Comparison of ENCODE assay signal across 1 cellular context in the genomic region with DNA sequence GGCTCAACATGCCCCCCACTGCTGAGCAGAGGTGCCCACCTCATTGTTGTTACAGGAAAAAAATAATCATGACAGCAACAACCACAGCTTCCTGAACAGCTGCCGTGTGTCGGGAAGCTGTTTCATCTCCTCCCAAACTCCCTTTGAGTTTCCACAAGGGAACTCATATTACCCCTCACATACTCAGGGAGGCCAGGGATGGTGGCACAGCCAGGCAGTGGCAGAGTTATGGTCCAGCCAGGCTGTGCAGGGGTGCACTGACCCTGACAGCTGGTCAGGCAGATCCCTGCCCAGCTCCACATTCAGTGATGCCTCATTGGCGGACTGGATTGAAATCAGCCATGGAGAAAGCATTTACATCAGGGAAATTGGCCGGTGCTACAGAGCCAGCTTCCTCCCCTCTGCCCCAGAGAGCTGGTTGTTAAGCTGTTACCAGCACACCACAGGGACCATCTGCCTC.
TF ChIP-seq lines count a peak whose summit lies in the region.

No MANE protein-coding gene starts in this region.

TF ChIP-seq in WTC11, 78 proteins besides CTCF, POLR2A, EP300 and RAD21 (continued from another document):
- TF ChIP-seq, protein P1, sequence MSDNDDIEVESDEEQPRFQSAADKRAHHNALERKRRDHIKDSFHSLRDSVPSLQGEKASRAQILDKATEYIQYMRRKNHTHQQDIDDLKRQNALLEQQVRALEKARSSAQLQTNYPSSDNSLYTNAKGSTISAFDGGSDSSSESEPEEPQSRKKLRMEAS (CRISPR knock-in tag; IDR thresholded peaks at IDR 0.05): no peak
- no peak for TF ChIP-seq NFATC4 (CRISPR knock-in tag; IDR thresholded peaks at IDR 0.05)
- no peak for TF ChIP-seq FOXP1 (CRISPR knock-in tag; IDR thresholded peaks at IDR 0.05; ENCODE audit: borderline replicate concordance)
- TF ChIP-seq NR3C1 (CRISPR knock-in tag; conservative IDR thresholded peaks at IDR 0.05; ENCODE audit: low read depth): no peak
- TF ChIP-seq HMGA2 (CRISPR knock-in tag; IDR thresholded peaks at IDR 0.05): no peak
- TF ChIP-seq NR2C2 (CRISPR knock-in tag; IDR thresholded peaks at IDR 0.05): no peak
- no peak for TF ChIP-seq GTF2I (CRISPR knock-in tag; conservative IDR thresholded peaks at IDR 0.05)
- TF ChIP-seq, protein P2, sequence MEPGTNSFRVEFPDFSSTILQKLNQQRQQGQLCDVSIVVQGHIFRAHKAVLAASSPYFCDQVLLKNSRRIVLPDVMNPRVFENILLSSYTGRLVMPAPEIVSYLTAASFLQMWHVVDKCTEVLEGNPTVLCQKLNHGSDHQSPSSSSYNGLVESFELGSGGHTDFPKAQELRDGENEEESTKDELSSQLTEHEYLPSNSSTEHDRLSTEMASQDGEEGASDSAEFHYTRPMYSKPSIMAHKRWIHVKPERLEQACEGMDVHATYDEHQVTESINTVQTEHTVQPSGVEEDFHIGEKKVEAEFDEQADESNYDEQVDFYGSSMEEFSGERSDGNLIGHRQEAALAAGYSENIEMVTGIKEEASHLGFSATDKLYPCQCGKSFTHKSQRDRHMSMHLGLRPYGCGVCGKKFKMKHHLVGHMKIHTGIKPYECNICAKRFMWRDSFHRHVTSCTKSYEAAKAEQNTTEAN (CRISPR knock-in tag; IDR thresholded peaks at IDR 0.05): no peak
- TF ChIP-seq SMAD4 (CRISPR knock-in tag; IDR thresholded peaks at IDR 0.05): no peak
- no peak for TF ChIP-seq NR1H2 (CRISPR knock-in tag; IDR thresholded peaks at IDR 0.05)
- no peak for TF ChIP-seq RORB (CRISPR knock-in tag; IDR thresholded peaks at IDR 0.05)
- TF ChIP-seq, protein P3, sequence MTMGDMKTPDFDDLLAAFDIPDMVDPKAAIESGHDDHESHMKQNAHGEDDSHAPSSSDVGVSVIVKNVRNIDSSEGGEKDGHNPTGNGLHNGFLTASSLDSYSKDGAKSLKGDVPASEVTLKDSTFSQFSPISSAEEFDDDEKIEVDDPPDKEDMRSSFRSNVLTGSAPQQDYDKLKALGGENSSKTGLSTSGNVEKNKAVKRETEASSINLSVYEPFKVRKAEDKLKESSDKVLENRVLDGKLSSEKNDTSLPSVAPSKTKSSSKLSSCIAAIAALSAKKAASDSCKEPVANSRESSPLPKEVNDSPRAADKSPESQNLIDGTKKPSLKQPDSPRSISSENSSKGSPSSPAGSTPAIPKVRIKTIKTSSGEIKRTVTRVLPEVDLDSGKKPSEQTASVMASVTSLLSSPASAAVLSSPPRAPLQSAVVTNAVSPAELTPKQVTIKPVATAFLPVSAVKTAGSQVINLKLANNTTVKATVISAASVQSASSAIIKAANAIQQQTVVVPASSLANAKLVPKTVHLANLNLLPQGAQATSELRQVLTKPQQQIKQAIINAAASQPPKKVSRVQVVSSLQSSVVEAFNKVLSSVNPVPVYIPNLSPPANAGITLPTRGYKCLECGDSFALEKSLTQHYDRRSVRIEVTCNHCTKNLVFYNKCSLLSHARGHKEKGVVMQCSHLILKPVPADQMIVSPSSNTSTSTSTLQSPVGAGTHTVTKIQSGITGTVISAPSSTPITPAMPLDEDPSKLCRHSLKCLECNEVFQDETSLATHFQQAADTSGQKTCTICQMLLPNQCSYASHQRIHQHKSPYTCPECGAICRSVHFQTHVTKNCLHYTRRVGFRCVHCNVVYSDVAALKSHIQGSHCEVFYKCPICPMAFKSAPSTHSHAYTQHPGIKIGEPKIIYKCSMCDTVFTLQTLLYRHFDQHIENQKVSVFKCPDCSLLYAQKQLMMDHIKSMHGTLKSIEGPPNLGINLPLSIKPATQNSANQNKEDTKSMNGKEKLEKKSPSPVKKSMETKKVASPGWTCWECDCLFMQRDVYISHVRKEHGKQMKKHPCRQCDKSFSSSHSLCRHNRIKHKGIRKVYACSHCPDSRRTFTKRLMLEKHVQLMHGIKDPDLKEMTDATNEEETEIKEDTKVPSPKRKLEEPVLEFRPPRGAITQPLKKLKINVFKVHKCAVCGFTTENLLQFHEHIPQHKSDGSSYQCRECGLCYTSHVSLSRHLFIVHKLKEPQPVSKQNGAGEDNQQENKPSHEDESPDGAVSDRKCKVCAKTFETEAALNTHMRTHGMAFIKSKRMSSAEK (CRISPR knock-in tag; IDR thresholded peaks at IDR 0.05; ENCODE audit: borderline replicate concordance): no peak
